In the genomic region with DNA sequence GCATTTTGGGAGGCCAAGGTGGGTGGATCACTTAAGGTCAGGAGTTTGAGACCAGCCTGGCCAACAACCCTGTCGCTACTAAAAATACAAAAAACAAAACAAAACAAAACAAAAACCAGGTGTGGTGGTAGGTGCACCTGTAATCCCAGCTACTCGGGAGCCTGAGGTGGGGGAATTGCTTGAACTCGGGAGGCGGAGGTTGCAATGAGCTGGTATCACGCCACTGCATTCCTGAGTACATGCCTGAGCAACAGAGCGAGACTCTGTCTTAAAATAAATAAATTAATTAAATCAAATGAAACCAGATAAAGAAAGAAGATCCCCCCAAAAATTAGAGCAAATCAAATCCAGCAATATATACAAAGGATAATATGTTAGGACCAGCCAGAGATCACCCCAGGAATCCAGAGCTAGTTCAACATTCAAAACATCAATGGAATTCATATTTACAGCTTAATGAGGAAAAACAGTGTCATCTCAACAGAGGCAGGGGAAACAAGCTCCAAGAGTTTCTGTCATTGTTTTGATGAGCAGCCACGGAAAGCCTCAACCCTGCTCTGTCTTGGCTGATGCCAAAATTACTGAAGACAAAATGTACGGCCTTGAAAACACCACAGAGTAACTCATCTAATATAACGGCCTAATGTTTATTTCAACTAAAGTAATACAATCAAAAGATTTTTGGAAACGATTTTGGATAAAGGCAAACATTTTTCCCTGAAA, we compare ENCODE assay signal across 22 cellular contexts. TPM values are rescaled to one million over a fixed set of nuclear protein-coding genes. Genes with fewer than 3 reads are reported as not detected.
DNase-seq lines count a peak whose midpoint lies in the region; ATAC-seq and TF ChIP-seq lines count a peak whose summit lies in the region.
"Had no signal": no experiment of that assay in that cellular context is flagged by ENCODE, and none has a peak within 500 bp of the region (broad histone marks: within the 10 kb centered on the region; RNA-seq: fewer than 3 reads in every experiment).

No MANE protein-coding gene starts in this region.

- H3K27me3 Mint-ChIP-seq in mesothelial cell of epicardium (ENCODE audit: low read depth): no peaks in the 10 kb centered on the region
- no peaks in the 10 kb centered on the region for H3K27me3 Mint-ChIP-seq in type B pancreatic cell
- peaks cover 4% of the 10 kb centered on the region for H3K27me3 Mint-ChIP-seq in endothelial cell (ENCODE audit: unreplicated experiment)
- H3K27me3 Mint-ChIP-seq: activated naive CD8-positive, alpha-beta T cell; effector memory CD8-positive, alpha-beta T cell had no signal

- no peaks in the 10 kb centered on the region for H3K9me3 ChIP-seq in esophagus squamous epithelium
- H3K9me3 ChIP-seq: left lung had no signal

- no peak for ATAC-seq in HG03159 (IDR thresholded peaks at IDR 0.05; ENCODE audit: unreplicated experiment)
- ATAC-seq: CD8-positive, alpha-beta T cell; effector memory CD8-positive, alpha-beta T cell; GM12878; left lung had no signal

- H3K4me1 Mint-ChIP-seq in mesothelial cell of epicardium: peaks cover 22% of the 10 kb centered on the region
- peaks cover 25% of the 10 kb centered on the region for H3K4me1 Mint-ChIP-seq in type B pancreatic cell (ENCODE audit: unreplicated experiment)
- H3K4me1 Mint-ChIP-seq in endothelial cell (ENCODE audit: unreplicated experiment): peaks cover 14% of the 10 kb centered on the region

- H3K36me3 ChIP-seq in esophagus squamous epithelium: no peaks in the 10 kb centered on the region
- H3K36me3 ChIP-seq: left lung had no signal

- peaks cover 12 to 43% (median 14%) of the 10 kb centered on the region in 3 donors for H3K4me1 ChIP-seq in esophagus squamous epithelium

- H3K4me3 Mint-ChIP-seq in mesothelial cell of epicardium (no peak overlapping the region), type B pancreatic cell (peak overlapping the region; percentile 55), endothelial cell (ENCODE audit: unreplicated experiment) (no peak overlapping the region)
- H3K4me3 Mint-ChIP-seq: activated naive CD8-positive, alpha-beta T cell; CD8-positive, alpha-beta T cell; effector memory CD8-positive, alpha-beta T cell; nephron progenitor cell; T-helper 2 cell treated with Interferon-gamma antibody and Interleukin-4, amounts not matched to agents 5 μg/mL and 100 μg/mL, for 36 hours had no signal

- TF ChIP-seq POLR2A in esophagus squamous epithelium (IDR thresholded peaks at IDR 0.05): no peak

- 55 to 65% methylated on average over 10 of the region's 10 CpGs for WGBS in esophagus squamous epithelium, 2 donors

- peak overlapping the region in 3 of 4 donors; percentile 31 to 69 (median 40) for H3K27ac ChIP-seq in esophagus squamous epithelium
- H3K27ac ChIP-seq: left lung, VCaP had no signal

- H3K9me3 Mint-ChIP-seq in mesothelial cell of epicardium (peaks cover 7% of the 10 kb centered on the region), type B pancreatic cell (no peaks in the 10 kb centered on the region), endothelial cell (ENCODE audit: unreplicated experiment) (no peaks in the 10 kb centered on the region)
- H3K9me3 Mint-ChIP-seq: CD8-positive, alpha-beta T cell; effector memory CD8-positive, alpha-beta T cell; T-helper 2 cell treated with Interferon-gamma antibody and Interleukin-4, amounts not matched to agents 5 μg/mL and 100 μg/mL, for 36 hours had no signal

- TF ChIP-seq CTCF in esophagus squamous epithelium (IDR thresholded peaks at IDR 0.05): no peak
- TF ChIP-seq CTCF in mesothelial cell of epicardium (IDR thresholded peaks at IDR 0.05; ENCODE audit: unreplicated experiment): no peak
- TF ChIP-seq CTCF in type B pancreatic cell (conservative IDR thresholded peaks at IDR 0.05): no peak
- TF ChIP-seq CTCF in endothelial cell (IDR thresholded peaks at IDR 0.05; ENCODE audit: unreplicated experiment): no peak

- H3K4me3 ChIP-seq in esophagus squamous epithelium: no peak overlapping the region
- H3K4me3 ChIP-seq: GM12878, left lung had no signal

- DNase-seq in Caki2 (ENCODE audit: low read depth) (peak; percentile 46), esophagus squamous epithelium (lab: John Stamatoyannopoulos, UW) (no peak), mesothelial cell of epicardium (ENCODE audit: low spot score in 2 of 2, unreplicated experiment in 2 of 2) (no peak), type B pancreatic cell (ENCODE audit: extremely low spot score, unreplicated experiment) (no peak), endothelial cell (ENCODE audit: low spot score) (no peak), NCI-H82 (lab: John Stamatoyannopoulos, UW) (no peak), amygdala (lab: John Stamatoyannopoulos, UW) (no peak)
- DNase-seq: activated CD4-positive, alpha-beta T cell treated with anti-CD3 and anti-CD28 coated beads, Interleukin-2, amount 50 U/mL, for 1 hour; CD8-positive, alpha-beta T cell; DMS79; effector memory CD8-positive, alpha-beta T cell; head of caudate nucleus; NCI-H1694; NCI-H2171; NCI-H524 treated with DMSO at 0.1 percent for 48 hours; nephron progenitor cell had no signal

- intact Hi-C loops in esophagus squamous epithelium (cut with DNase I): no loop called here

- H3K27me3 ChIP-seq in esophagus squamous epithelium: no peaks in the 10 kb centered on the region
- H3K27me3 ChIP-seq: left lung had no signal

- H3K36me3 Mint-ChIP-seq in mesothelial cell of epicardium (peaks cover 9% of the 10 kb centered on the region), type B pancreatic cell (peaks cover 3% of the 10 kb centered on the region), endothelial cell (ENCODE audit: low read depth, unreplicated experiment) (no peaks in the 10 kb centered on the region)
- H3K36me3 Mint-ChIP-seq: activated naive CD8-positive, alpha-beta T cell had no signal

- H3K27ac Mint-ChIP-seq in mesothelial cell of epicardium (peak overlapping the region; percentile 92), type B pancreatic cell (peak overlapping the region; percentile 25), endothelial cell (ENCODE audit: unreplicated experiment) (no peak overlapping the region)
- H3K27ac Mint-ChIP-seq: activated naive CD8-positive, alpha-beta T cell; CD8-positive, alpha-beta T cell; effector memory CD8-positive, alpha-beta T cell; nephron progenitor cell; T-helper 2 cell treated with Interferon-gamma antibody and Interleukin-4, amounts not matched to agents 5 μg/mL and 100 μg/mL, for 36 hours had no signal

- in situ Hi-C loops in Caki2 (cut with HindIII; ENCODE audit: low pct_unique_long_range_greater_than_20kb, low sequenced_read_pairs): no loop called here

RNA-seq across cellular contexts. Expression of a gene that starts 3.7 kb away (rescaled TPM):
- total RNA-seq in Caki2 (2014; rRNA removed; shearing (Covaris generic); ENCODE audit: low replicate concordance): 18.9 and 25.6 TPM in 2 replicates
- 10 to 100 TPM; 24.6 to 32.2 (median 28.2) TPM for total RNA-seq in esophagus squamous epithelium
- 37.0 to 41.9 TPM (median 37.5 TPM) in 3 replicates for total RNA-seq in mesothelial cell of epicardium
- total RNA-seq in type B pancreatic cell (ENCODE audit: low replicate concordance): 32.1 and 34.9 TPM in 2 replicates
- 29.7 TPM for total RNA-seq in endothelial cell (ENCODE audit: unreplicated experiment)
